ENCODE assay signal across 13 cellular contexts in genomic region chr1:1899266-1899966, GRCh38. TPM values are rescaled to one million over a fixed set of nuclear protein-coding genes. Genes with fewer than 3 reads are reported as not detected.
A peak's percentile ranks its signal among the peaks of the same experiment; 100 is the strongest.
DNase-seq lines count a peak whose midpoint lies in the region; ATAC-seq, FAIRE-seq and TF ChIP-seq lines count a peak whose summit lies in the region.
"Had no signal": no experiment of that assay in that cellular context is flagged by ENCODE, and none has a peak within 500 bp of the region (broad histone marks: within the 10 kb centered on the region; RNA-seq: fewer than 3 reads in every experiment).

No MANE protein-coding gene starts in this region.

- H3F3A ChIP-seq in SU-DHL-6 (ENCODE audit: insufficient read depth): no peaks in the 10 kb centered on the region

- POLR2A ChIA-PET in HepG2 (lab: Yijun Ruan, JAX): interaction anchor here (2.5 kb wide), 1 partner anchor 9 kb away, joined by 11 read pairs; no protein-coding TSS in a partner anchor

- H3K27ac ChIP-seq in SU-DHL-6 (ENCODE audit: low read depth, low read length) (no peak overlapping the region), HepG2 (ENCODE audit: extremely low read length, insufficient read depth, low read length) (no peak overlapping the region)
- H3K27ac ChIP-seq: neutrophil had no signal

- WGBS in HepG2 (ENCODE audit: low lambda C conversion rate): 17% methylated on average over 6 of the region's 16 CpGs

- H3K9ac ChIP-seq in SU-DHL-6 (ENCODE audit: low read length): peak overlapping the region; percentile 11; the same call in 1 of the 2 replicates
- H3K9ac ChIP-seq in HepG2 (ENCODE audit: insufficient read depth, low read depth, low read length): no peak overlapping the region

- TF ChIP-seq CTCF in GM12873 (IDR thresholded peaks at IDR 0.05; ENCODE audit: insufficient read depth, low read depth, low read length, missing control alignments) (peak; percentile 57), SU-DHL-6 (IDR thresholded peaks at IDR 0.05; ENCODE audit: insufficient read depth, low read length, poor library complexity, severe bottlenecking) (no peak), HepG2 (CRISPR knock-in tag; IDR thresholded peaks at IDR 0.05) (peak; percentile 78)

- peak; percentile 60 for TF ChIP-seq RAD21 in HepG2 (CRISPR knock-in tag; IDR thresholded peaks at IDR 0.05)

- no peak for TF ChIP-seq EP300 in HepG2 (IDR thresholded peaks at IDR 0.05; ENCODE audit: low read depth in 2 of 2, low read length in 2 of 2)
- no peak for TF ChIP-seq EP300 in HepG2 (CRISPR knock-in tag; IDR thresholded peaks at IDR 0.05; ENCODE audit: borderline replicate concordance)

- no peak overlapping the region for H3K4me2 ChIP-seq in SU-DHL-6 (ENCODE audit: low read depth, low read length, poor library complexity, severe bottlenecking)
- peak overlapping the region; percentile 73 for H3K4me2 ChIP-seq in HepG2 (ENCODE audit: low read depth, low read length)

- FAIRE-seq in HepG2 (lab: Jason Lieb, UNC) (peak; percentile 92), frontal cortex (lab: Jason Lieb, UNC) (no peak)
- FAIRE-seq: A204.1 had no signal

- peak; percentile 8 for DNase-seq in NCI-H146 (lab: John Stamatoyannopoulos, UW)
- DNase-seq in NCI-H146 treated with DMSO at 0.1 percent for 48 hours (lab: John Stamatoyannopoulos, UW; ENCODE audit: unreplicated experiment): no peak
- DNase-seq in HepG2 (ENCODE audit: low spot score): peak; percentile 69
- DNase-seq in frontal cortex (ENCODE audit: low spot score in 2 of 2): no peak
- DNase-seq in GM03348 (ENCODE audit: low spot score): no peak
- no peak for DNase-seq in cortex of kidney (lab: John Stamatoyannopoulos, UW)
- DNase-seq: amygdala, immature natural killer cell, NCI-H1694 treated with DMSO at 0.1 percent for 48 hours had no signal

- in situ Hi-C loops in HepG2 (cut with HindIII; ENCODE audit: extremely low pct_ligation_motif_present, low pct_unique_long_range_greater_than_20kb): no loop called here

- no peak for TF ChIP-seq POLR2A in HepG2 (IDR thresholded peaks at IDR 0.05; ENCODE audit: insufficient read depth in 1 of 2, low read depth in 2 of 2, low read length in 2 of 2)

- H4K20me1 ChIP-seq in SU-DHL-6 (ENCODE audit: low read depth, low read length) (no peaks in the 10 kb centered on the region), HepG2 (ENCODE audit: insufficient read depth, low read length) (no peaks in the 10 kb centered on the region)

- H3K79me2 ChIP-seq in SU-DHL-6 (ENCODE audit: insufficient read depth, low read length) (no peaks in the 10 kb centered on the region), HepG2 (ENCODE audit: insufficient read depth, low read length) (no peaks in the 10 kb centered on the region)

- H3K9me3 ChIP-seq in SU-DHL-6 (ENCODE audit: insufficient read depth, low read length) (no peaks in the 10 kb centered on the region), HepG2 (ENCODE audit: low read length) (no peaks in the 10 kb centered on the region)
- H3K9me3 ChIP-seq: neutrophil had no signal

- CTCF ChIA-PET in HepG2 (lab: Yijun Ruan, JAX; ENCODE audit: low intra/inter-chr PET ratio, low total read pairs): interaction anchor here (1.3 kb wide), 1 partner anchor 10 kb away, joined by 3 read pairs; no protein-coding TSS in a partner anchor

- peak; percentile 66 for ATAC-seq in HepG2

- H3K9me2 ChIP-seq in SU-DHL-6 (replicated peaks; ENCODE audit: insufficient read depth, low read length): no peaks in the 10 kb centered on the region

- H2AFZ ChIP-seq in SU-DHL-6 (ENCODE audit: low read depth, low read length, severe bottlenecking): no peak overlapping the region
- H2AFZ ChIP-seq in HepG2 (ENCODE audit: low read length): no peak overlapping the region

- H3K27me3 ChIP-seq in SU-DHL-6 (ENCODE audit: low read length) (no peaks in the 10 kb centered on the region), HepG2 (ENCODE audit: control insufficient read depth in 1 of 2, insufficient read depth in 2 of 2, low read length in 2 of 2) (no peaks in the 10 kb centered on the region; a peak in 1 of 5 replicates)

- BruUV-seq in HepG2 (replicated peaks; lab: Mats Ljungman, UMichigan): no TSS peak

- H3K4me1 ChIP-seq in HepG2 (ENCODE audit: insufficient read depth, low read length): peaks cover 67% of the 10 kb centered on the region

- intact Hi-C loops in HepG2 (cut with micrococcal nuclease; ENCODE audit: unreplicated experiment): no loop called here

- H3K4me3 ChIP-seq in SU-DHL-6 (ENCODE audit: insufficient read depth, low read length, poor library complexity, severe bottlenecking) (no peak overlapping the region), HepG2 (replicated peaks in 1 of 3; ENCODE audit: insufficient read depth in 1 of 3, low read depth in 2 of 3, low read length in 3 of 3) (peak overlapping the region in 1 of 3 experiments; percentile 50; a peak in 2 of 6 replicates)

- H3K36me3 ChIP-seq in SU-DHL-6 (ENCODE audit: low read length) (no peaks in the 10 kb centered on the region), HepG2 (replicated peaks in 1 of 2; ENCODE audit: control insufficient read depth in 1 of 2, insufficient read depth in 2 of 2, low read length in 2 of 2) (no peaks in the 10 kb centered on the region)
- H3K36me3 ChIP-seq: neutrophil had no signal

RNA-seq across cellular contexts. Expression of gene GNB1, which starts 8.5 kb away (rescaled TPM):
- total RNA-seq in HepG2 (2016; rRNA removed; fragmentation: Illumina TruSeq; extraction: Trizol): 66.2 and 76.7 TPM in 2 replicates
- total RNA-seq in HepG2 (2016; cell fraction: cytosol; rRNA removed; fragmentation: Illumina TruSeq; extraction: Trizol; ENCODE audit: low read depth): 98.5 and 108 TPM in 2 replicates
- total RNA-seq in HepG2 (2016; cell fraction: insoluble cytoplasmic fraction; rRNA removed; fragmentation: Illumina TruSeq; extraction: Trizol): 68.2 and 68.8 TPM in 2 replicates
- 163 and 168 TPM in 2 replicates for total RNA-seq in HepG2 (2016; cell fraction: membrane; rRNA removed; fragmentation: Illumina TruSeq; extraction: Trizol)
- total RNA-seq in HepG2 (2016; cell fraction: nucleus; rRNA removed; fragmentation: Illumina TruSeq; extraction: Trizol): 45.2 and 49.3 TPM in 2 replicates
- polyA plus RNA-seq in HepG2 (2011; rRNA removed): 327 and 345 TPM in 2 replicates
- polyA plus RNA-seq in HepG2 (2011; cell fraction: cytosol; rRNA removed): 278 and 286 TPM in 2 replicates
- polyA plus RNA-seq in HepG2 (2011; cell fraction: nucleus; rRNA removed): 169 and 179 TPM in 2 replicates
- 196 and 197 TPM in 2 replicates for polyA plus RNA-seq in HepG2 (2012)
- 302 and 370 TPM in 2 replicates for polyA plus RNA-seq in HepG2 (2016; cell fraction: cytosol; fragmentation: Illumina TruSeq; extraction: Trizol; ENCODE audit: low read depth)
- polyA plus RNA-seq in HepG2 (2016; cell fraction: insoluble cytoplasmic fraction; fragmentation: Illumina TruSeq; extraction: Trizol; ENCODE audit: low read depth): 201 and 257 TPM in 2 replicates
- polyA plus RNA-seq in HepG2 (2016; cell fraction: membrane; fragmentation: Illumina TruSeq; extraction: Trizol; ENCODE audit: low read depth): 387 and 445 TPM in 2 replicates
- polyA plus RNA-seq in HepG2 (2016; cell fraction: nucleus; fragmentation: Illumina TruSeq; extraction: Trizol; ENCODE audit: insufficient read depth, low read depth): 156 and 160 TPM in 2 replicates
- polyA minus RNA-seq in HepG2 (2011; rRNA and poly(A)+ RNA removed; ENCODE audit: low replicate concordance): 349 and 450 TPM in 2 replicates
- polyA minus RNA-seq in HepG2 (2011; cell fraction: cytosol; rRNA and poly(A)+ RNA removed): 168 and 187 TPM in 2 replicates
- polyA minus RNA-seq in HepG2 (2011; cell fraction: nucleus; rRNA and poly(A)+ RNA removed): 63.1 and 70.6 TPM in 2 replicates
- total RNA-seq in frontal cortex: 154 TPM

RNA-seq across cellular contexts. Expression of gene CALML6, which starts 15.6 kb away (rescaled TPM):
- total RNA-seq in HepG2 (2016; rRNA removed; fragmentation: Illumina TruSeq; extraction: Trizol) (0.11 TPM in 1 of 2 replicates, not detected in the other), frontal cortex (not detected)
- total RNA-seq in HepG2 (2016; cell fraction: cytosol; rRNA removed; fragmentation: Illumina TruSeq; extraction: Trizol; ENCODE audit: low read depth): not detected in 2 replicates
- 0.13 TPM in 1 of 2 replicates, not detected in the other for total RNA-seq in HepG2 (2016; cell fraction: insoluble cytoplasmic fraction; rRNA removed; fragmentation: Illumina TruSeq; extraction: Trizol)
- not detected in 2 replicates for total RNA-seq in HepG2 (2016; cell fraction: membrane; rRNA removed; fragmentation: Illumina TruSeq; extraction: Trizol)
- total RNA-seq in HepG2 (2016; cell fraction: nucleus; rRNA removed; fragmentation: Illumina TruSeq; extraction: Trizol): not detected in 2 replicates
- 0.12 TPM in 1 of 2 replicates, not detected in the other for polyA plus RNA-seq in HepG2 (2011; rRNA removed)
- polyA plus RNA-seq in HepG2 (2011; cell fraction: cytosol; rRNA removed): not detected in 2 replicates
- 0.80 and 1.5 TPM in 2 replicates for polyA plus RNA-seq in HepG2 (2011; cell fraction: nucleus; rRNA removed)
- polyA plus RNA-seq in HepG2 (2012): not detected in 2 replicates
- not detected in 2 replicates for polyA plus RNA-seq in HepG2 (2016; cell fraction: cytosol; fragmentation: Illumina TruSeq; extraction: Trizol; ENCODE audit: low read depth)
- polyA plus RNA-seq in HepG2 (2016; cell fraction: insoluble cytoplasmic fraction; fragmentation: Illumina TruSeq; extraction: Trizol; ENCODE audit: low read depth): not detected in 2 replicates
- polyA plus RNA-seq in HepG2 (2016; cell fraction: membrane; fragmentation: Illumina TruSeq; extraction: Trizol; ENCODE audit: low read depth): not detected in 2 replicates
- 0.38 and 0.87 TPM in 2 replicates for polyA plus RNA-seq in HepG2 (2016; cell fraction: nucleus; fragmentation: Illumina TruSeq; extraction: Trizol; ENCODE audit: insufficient read depth, low read depth)
- not detected in 2 replicates for polyA minus RNA-seq in HepG2 (2011; rRNA and poly(A)+ RNA removed; ENCODE audit: low replicate concordance)
- not detected in 2 replicates for polyA minus RNA-seq in HepG2 (2011; cell fraction: cytosol; rRNA and poly(A)+ RNA removed)
- 0.64 TPM in 1 of 2 replicates, not detected in the other for polyA minus RNA-seq in HepG2 (2011; cell fraction: nucleus; rRNA and poly(A)+ RNA removed)
- polyA plus RNA-seq: immature natural killer cell had no signal

RNA-seq across cellular contexts. Expression of gene TMEM52, which starts 19.7 kb away (rescaled TPM):
- 12.9 and 18.7 TPM in 2 replicates for total RNA-seq in HepG2 (2016; rRNA removed; fragmentation: Illumina TruSeq; extraction: Trizol)
- 49.1 and 56.2 TPM in 2 replicates for total RNA-seq in HepG2 (2016; cell fraction: cytosol; rRNA removed; fragmentation: Illumina TruSeq; extraction: Trizol; ENCODE audit: low read depth)
- total RNA-seq in HepG2 (2016; cell fraction: insoluble cytoplasmic fraction; rRNA removed; fragmentation: Illumina TruSeq; extraction: Trizol): 9.2 and 18.5 TPM in 2 replicates
- total RNA-seq in HepG2 (2016; cell fraction: membrane; rRNA removed; fragmentation: Illumina TruSeq; extraction: Trizol): 52.4 and 62.3 TPM in 2 replicates
- total RNA-seq in HepG2 (2016; cell fraction: nucleus; rRNA removed; fragmentation: Illumina TruSeq; extraction: Trizol): 7.7 and 11.9 TPM in 2 replicates
- polyA plus RNA-seq in HepG2 (2011; rRNA removed): 13.2 and 15.3 TPM in 2 replicates
- 12.8 and 25.5 TPM in 2 replicates for polyA plus RNA-seq in HepG2 (2011; cell fraction: cytosol; rRNA removed)
- polyA plus RNA-seq in HepG2 (2011; cell fraction: nucleus; rRNA removed): 29.4 and 36.3 TPM in 2 replicates
- 6.6 and 7.8 TPM in 2 replicates for polyA plus RNA-seq in HepG2 (2012)
- polyA plus RNA-seq in HepG2 (2016; cell fraction: cytosol; fragmentation: Illumina TruSeq; extraction: Trizol; ENCODE audit: low read depth): 77.9 and 88.5 TPM in 2 replicates
- polyA plus RNA-seq in HepG2 (2016; cell fraction: insoluble cytoplasmic fraction; fragmentation: Illumina TruSeq; extraction: Trizol; ENCODE audit: low read depth): 13.6 and 17.5 TPM in 2 replicates
- polyA plus RNA-seq in HepG2 (2016; cell fraction: membrane; fragmentation: Illumina TruSeq; extraction: Trizol; ENCODE audit: low read depth): 69.4 and 73.4 TPM in 2 replicates
- polyA plus RNA-seq in HepG2 (2016; cell fraction: nucleus; fragmentation: Illumina TruSeq; extraction: Trizol; ENCODE audit: insufficient read depth, low read depth): 21.1 and 21.2 TPM in 2 replicates
- polyA minus RNA-seq in HepG2 (2011; rRNA and poly(A)+ RNA removed; ENCODE audit: low replicate concordance): 1.1 and 27.0 TPM in 2 replicates
- polyA minus RNA-seq in HepG2 (2011; cell fraction: cytosol; rRNA and poly(A)+ RNA removed): 7.6 and 7.8 TPM in 2 replicates
- polyA minus RNA-seq in HepG2 (2011; cell fraction: nucleus; rRNA and poly(A)+ RNA removed): 2.3 and 2.6 TPM in 2 replicates
- 1.6 TPM for total RNA-seq in frontal cortex

Comparison
In these comparisons a context has a peak if more than half of its experiments do, and no peak if none do; other contexts are left out.
1. DNase-seq: peak in NCI-H146 (single experiment) and HepG2 (single experiment); none in NCI-H146 treated with DMSO at 0.1 percent for 48 hours (single experiment), frontal cortex (0 of 2), GM03348 (single experiment) and cortex of kidney (single experiment).